25 cellular contexts compared by ENCODE assay signal in the genomic region with DNA sequence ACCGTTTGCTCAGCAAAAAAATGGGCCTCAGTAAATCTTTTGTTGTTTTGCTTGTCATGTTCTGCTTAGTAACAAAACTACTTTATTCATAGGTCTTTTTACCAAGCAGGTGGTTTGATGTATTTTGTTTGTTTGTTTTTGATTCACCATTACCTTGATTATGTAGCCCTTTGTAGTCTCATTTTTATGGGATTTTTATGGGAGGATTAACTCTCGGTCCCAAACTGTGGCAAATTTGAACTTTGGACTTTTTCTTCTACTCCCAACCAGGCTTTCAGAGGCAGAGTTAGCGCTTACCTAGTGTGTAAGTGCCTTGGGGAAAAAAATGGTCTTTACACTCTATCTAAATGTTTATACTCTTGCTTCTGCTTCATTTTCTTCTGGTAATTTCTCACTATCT.
"Had no signal": no experiment of that assay in that cellular context is flagged by ENCODE, and none has a peak within 500 bp of the region (broad histone marks: within the 10 kb centered on the region; RNA-seq: fewer than 3 reads in every experiment).

No MANE protein-coding gene starts in this region.

- DNase-seq: activated CD4-positive, alpha-beta T cell treated with anti-CD3 and anti-CD28 coated beads for 36 hours; activated CD4-positive, CD25-positive, alpha-beta regulatory T cell; activated CD8-positive, alpha-beta memory T cell treated with anti-CD3 and anti-CD28 coated beads, Interleukin-2, amount 10 ng/mL, durations not matched to agents 7 days and 5 days; activated CD8-positive, alpha-beta T cell treated with anti-CD3 and anti-CD28 coated beads, Interleukin-2, amount 10 ng/mL, durations not matched to agents 7 days and 5 days; activated naive CD4-positive, alpha-beta T cell; activated T-cell treated with anti-CD3 and anti-CD28 coated beads, Interleukin-2, amount 50 U/mL, for 72 hours; central memory CD4-positive, alpha-beta T cell; endodermal cell; foreskin keratinocyte; heart right ventricle; kidney glomerular epithelial cell; left ventricle myocardium superior; nephron progenitor cell; ovary; retina; sigmoid colon; stimulated activated CD4-positive, alpha-beta T cell treated with anti-CD3 and anti-CD28 coated beads, Interleukin-1b, Interleukin-23, amount 100 ng/mL, for 48 hours; stimulated activated naive B cell treated with anti-CD40 and anti-IgM and Interleukin-4, amounts not matched to agents 10 μg/mL and 1 μg/mL and 100 μg/mL, for 72 hours; T-helper 1 cell had no signal

- H3K4me1 ChIP-seq: breast epithelium, esophagus muscularis mucosa, foreskin keratinocyte, heart right ventricle, prostate gland, sigmoid colon, tibial nerve had no signal

- H3K27me3 ChIP-seq: breast epithelium, esophagus muscularis mucosa, foreskin keratinocyte, heart right ventricle, ovary, sigmoid colon, tibial nerve had no signal

- H3K36me3 ChIP-seq: breast epithelium, esophagus muscularis mucosa, heart right ventricle, ovary, prostate gland, sigmoid colon, tibial nerve had no signal

- H3K27ac ChIP-seq: breast epithelium, esophagus muscularis mucosa, foreskin keratinocyte, heart right ventricle, ovary, prostate gland, sigmoid colon, tibial nerve had no signal

- ATAC-seq: activated CD4-positive, alpha-beta T cell treated with anti-CD3 and anti-CD28 coated beads for 36 hours; activated CD8-positive, alpha-beta memory T cell treated with anti-CD3 and anti-CD28 coated beads, Interleukin-2, amount 10 ng/mL, durations not matched to agents 7 days and 5 days; activated CD8-positive, alpha-beta T cell treated with anti-CD3 and anti-CD28 coated beads, Interleukin-2, amount 10 ng/mL, durations not matched to agents 7 days and 5 days; activated naive CD4-positive, alpha-beta T cell treated with anti-CD3 and anti-CD28 coated beads, Interleukin-2, amount 50 U/mL, for 72 hours; activated T-cell treated with anti-CD3 and anti-CD28 coated beads, Interleukin-2, amount 50 U/mL, for 72 hours; foreskin keratinocyte; heart right ventricle; left ventricle myocardium superior; stimulated activated naive B cell treated with anti-CD40 and anti-IgM and Interleukin-4, amounts not matched to agents 10 μg/mL and 1 μg/mL and 100 μg/mL, for 72 hours had no signal

- H3K9me3 ChIP-seq: breast epithelium, esophagus muscularis mucosa, heart right ventricle, ovary, prostate gland, sigmoid colon, tibial nerve had no signal

- H3K4me3 ChIP-seq: breast epithelium, esophagus muscularis mucosa, heart right ventricle, ovary, prostate gland, sigmoid colon, smooth muscle cell, tibial nerve had no signal
